24 cellular contexts compared by ENCODE assay signal in the genomic region with DNA sequence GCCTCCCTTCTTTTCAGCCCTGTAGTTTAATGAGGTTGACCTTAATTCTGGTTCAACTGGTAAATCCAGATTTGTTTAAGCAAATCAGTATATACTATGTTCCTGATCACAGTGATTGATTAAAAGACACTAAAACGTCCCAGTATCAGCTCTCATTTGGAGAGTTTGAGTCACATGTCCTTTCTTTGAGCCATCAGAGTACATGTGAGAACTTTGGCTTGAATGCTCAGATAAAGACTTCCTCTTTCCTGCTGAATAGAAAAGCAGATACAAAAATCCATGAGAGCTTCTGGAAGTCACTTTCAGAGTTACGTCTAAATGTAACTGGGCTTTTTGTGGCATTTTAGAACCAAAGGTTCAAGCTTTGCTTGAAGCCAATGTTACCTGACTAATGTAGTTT.
"Had no signal": no experiment of that assay in that cellular context is flagged by ENCODE, and none has a peak within 500 bp of the region (broad histone marks: within the 10 kb centered on the region; RNA-seq: fewer than 3 reads in every experiment).

No MANE protein-coding gene starts in this region.

- H3K27ac ChIP-seq: adrenal gland, esophagus muscularis mucosa, gastroesophageal sphincter, heart left ventricle, left lung, tibial artery, uterus, VCaP had no signal

- H3K9me3 ChIP-seq: adrenal gland, esophagus muscularis mucosa, gastroesophageal sphincter, heart left ventricle, left lung, tibial artery, uterus had no signal

- H3K27me3 ChIP-seq: adrenal gland, esophagus muscularis mucosa, gastroesophageal sphincter, heart left ventricle, left lung, tibial artery, uterus had no signal

- H3K4me3 ChIP-seq: adrenal gland, esophagus muscularis mucosa, gastroesophageal sphincter, heart left ventricle, left lung, tibial artery, uterus had no signal

- FAIRE-seq: astrocyte, endothelial cell of umbilical vein, kidney had no signal

- H3K36me3 ChIP-seq: adrenal gland, esophagus muscularis mucosa, gastroesophageal sphincter, heart left ventricle, left lung, tibial artery, uterus had no signal

- H3K4me1 ChIP-seq: adrenal gland, esophagus muscularis mucosa, gastroesophageal sphincter, heart left ventricle, left lung, tibial artery, uterus had no signal

- DNase-seq: activated CD4-positive, alpha-beta T cell treated with anti-CD3 and anti-CD28 coated beads, Interleukin-2, amount 50 U/mL, for 1 hour; activated CD4-positive, CD25-positive, alpha-beta regulatory T cell treated with anti-CD3 and anti-CD28 coated beads, Interleukin-2, amount 50 U/mL, for 72 hours; activated CD8-positive, alpha-beta memory T cell treated with anti-CD3 and anti-CD28 coated beads for 24 hours; activated CD8-positive, alpha-beta memory T cell treated with anti-CD3 and anti-CD28 coated beads, Interleukin-2, amount 50 U/mL, for 48 hours; activated gamma-delta T cell treated with Interleukin-2 at 50 U/mL for 16 hours; adrenal gland; effector CD8-positive, alpha-beta T cell; heart left ventricle; kidney; left lung; occipital lobe; retina; stimulated activated CD4-positive, alpha-beta T cell treated with anti-CD3 and anti-CD28 coated beads, Interleukin-12 subunit alpha, Interleukin-12 subunit beta, amount 100 ng/mL, for 4 hours; stimulated activated CD4-positive, alpha-beta T cell treated with anti-CD3 and anti-CD28 coated beads, Interleukin-1b, Interleukin-23, amount 100 ng/mL, for 48 hours; stimulated activated naive CD4-positive, alpha-beta T cell treated with Interleukin-2 at 50 U/mL for 16 hours; T1000; tibial artery; uterus had no signal

- ATAC-seq: activated naive CD4-positive, alpha-beta T cell treated with anti-CD3 and anti-CD28 coated beads, Interleukin-2, amount 50 U/mL, for 72 hours; gastroesophageal sphincter; heart left ventricle; left lung had no signal
